7 cellular contexts compared by ENCODE assay signal in genomic region chr4:26238782-26239647, GRCh38.
DNase-seq lines count a peak whose midpoint lies in the region; ATAC-seq and TF ChIP-seq lines count a peak whose summit lies in the region.

No MANE protein-coding gene starts in this region.

- no peak overlapping the region for H2AFZ ChIP-seq in Karpas-422 (ENCODE audit: low read length)

- CTCF ChIA-PET in WTC11 (lab: Charles Lee): interaction anchor here (1.1 to 1.6 kb wide), 4 partner anchors 86 to 251 kb away, joined by 3 to 7 read pairs (median 4); no protein-coding TSS in a partner anchor

- no peak for TF ChIP-seq EP300 in suprapubic skin (IDR thresholded peaks at IDR 0.05)

- H3K27me3 ChIP-seq in suprapubic skin (no peaks in the 10 kb centered on the region), Karpas-422 (ENCODE audit: low read length) (no peaks in the 10 kb centered on the region)

- peak; percentile 97 for DNase-seq in NCI-H1092 treated with DMSO at 0.1 percent for 48 hours (lab: John Stamatoyannopoulos, UW)
- no peak for DNase-seq in WTC11 (ENCODE audit: low spot score)
- DNase-seq in hypothalamus (lab: John Stamatoyannopoulos, UW): peak in 33 of 51 donors; percentile 3 to 80 (median 27)
- DNase-seq in suprapubic skin (ENCODE audit: low spot score in 2 of 2): no peak
- DNase-seq in Karpas-422: no peak

- H3K4me2 ChIP-seq in Karpas-422 (ENCODE audit: low read depth, low read length, poor library complexity, severe bottlenecking): no peak overlapping the region

- ATAC-seq in WTC11 (peak; percentile 84), GM19455 (IDR thresholded peaks at IDR 0.05; ENCODE audit: unreplicated experiment) (no peak), GM19328 (IDR thresholded peaks at IDR 0.05; ENCODE audit: unreplicated experiment) (no peak)

- H3K4me1 ChIP-seq in suprapubic skin: peaks cover 24% of the 10 kb centered on the region
- no peaks in the 10 kb centered on the region for H3K4me1 ChIP-seq in Karpas-422 (ENCODE audit: low read length)

- H3K9me2 ChIP-seq in Karpas-422 (replicated peaks; ENCODE audit: insufficient read depth, low read length): no peaks in the 10 kb centered on the region

- H3K36me3 ChIP-seq in suprapubic skin (no peaks in the 10 kb centered on the region), Karpas-422 (ENCODE audit: insufficient read depth, low read length) (no peaks in the 10 kb centered on the region)

- H3K4me3 ChIP-seq in suprapubic skin (no peak overlapping the region), Karpas-422 (ENCODE audit: low read length) (no peak overlapping the region)

- no peak for TF ChIP-seq POLR2A in suprapubic skin (IDR thresholded peaks at IDR 0.05)

- no peaks in the 10 kb centered on the region for H4K20me1 ChIP-seq in Karpas-422 (ENCODE audit: insufficient read depth, low read depth, low read length)

- H3K9me3 ChIP-seq in suprapubic skin (no peaks in the 10 kb centered on the region), Karpas-422 (ENCODE audit: low read length) (no peaks in the 10 kb centered on the region)

- TF ChIP-seq CTCF in WTC11 (IDR thresholded peaks at IDR 0.05): no peak
- TF ChIP-seq CTCF in suprapubic skin (IDR thresholded peaks at IDR 0.05): no peak

- no peaks in the 10 kb centered on the region for H3K36me3 Mint-ChIP-seq in WTC11

- 42% methylated on average over 12 of the region's 12 CpGs for WGBS in suprapubic skin

- POLR2A ChIA-PET in WTC11 (lab: Charles Lee): no interaction called here

- H3K27ac ChIP-seq in suprapubic skin (peak overlapping the region; percentile 53), Karpas-422 (ENCODE audit: low read length) (no peak overlapping the region)

- peaks cover 5% of the 10 kb centered on the region for H3K9me3 Mint-ChIP-seq in WTC11

- H3K4me1 Mint-ChIP-seq in WTC11: peaks cover 27% of the 10 kb centered on the region

- no peaks in the 10 kb centered on the region for H3K27me3 Mint-ChIP-seq in WTC11 (ENCODE audit: low read depth)

- no peak overlapping the region for H3K9ac ChIP-seq in Karpas-422 (ENCODE audit: low read length)

- H3K4me3 Mint-ChIP-seq in WTC11: peak overlapping the region; percentile 10

- peak overlapping the region; percentile 38 for H3K27ac Mint-ChIP-seq in WTC11

- no peaks in the 10 kb centered on the region for H3K79me2 ChIP-seq in Karpas-422 (ENCODE audit: low read length)

TF ChIP-seq in WTC11, 78 proteins besides CTCF, POLR2A, EP300 and RAD21:
- TF ChIP-seq HMGXB4 (CRISPR knock-in tag; IDR thresholded peaks at IDR 0.05) (no peak), ZBTB21 (CRISPR knock-in tag; IDR thresholded peaks at IDR 0.05; ENCODE audit: borderline replicate concordance) (peak; percentile 53; the same call in 1 of the 2 replicates)

Comparison
In these comparisons a context has a peak if more than half of its experiments do, and no peak if none do; other contexts are left out.
1. DNase-seq: peak in NCI-H1092 treated with DMSO at 0.1 percent for 48 hours (single experiment) and hypothalamus (33 of 51); none in WTC11 (single experiment), suprapubic skin (0 of 2) and Karpas-422 (single experiment).